Comparison of ENCODE assay signal across 19 cellular contexts in genomic region chr9:109981091-109981490, GRCh38.
"Had no signal": no experiment of that assay in that cellular context is flagged by ENCODE, and none has a peak within 500 bp of the region (broad histone marks: within the 10 kb centered on the region; RNA-seq: fewer than 3 reads in every experiment).

No MANE protein-coding gene starts in this region.

- H3K9me3 ChIP-seq: colonic mucosa, heart right ventricle, left ventricle myocardium inferior, lower lobe of right lung, prostate gland, right lobe of liver, tibial artery, upper lobe of left lung, vagina had no signal

- DNase-seq: colonic mucosa; effector CD4-positive, alpha-beta T cell; foreskin melanocyte; heart right ventricle; hypothalamus; left ventricle myocardium inferior; lower lobe of right lung; mesendoderm; naive B cell; retina; right lobe of liver; stimulated activated CD4-positive, alpha-beta T cell treated with anti-CD3 and anti-CD28 coated beads, Interleukin-4, amount 100 ng/mL, for 1 hour; stimulated activated CD8-positive, alpha-beta memory T cell treated with anti-CD3 and anti-CD28 coated beads, Interleukin-4, amount 100 ng/mL, for 48 hours; tibial artery; upper lobe of left lung had no signal

- H3K4me3 ChIP-seq: colonic mucosa, heart right ventricle, left ventricle myocardium inferior, lower lobe of right lung, prostate gland, right lobe of liver, tibial artery, upper lobe of left lung, vagina had no signal

- H3K4me1 ChIP-seq: colonic mucosa, lower lobe of right lung, parathyroid adenoma, prostate gland, upper lobe of left lung, vagina had no signal

- H3K36me3 ChIP-seq: colonic mucosa, heart right ventricle, left ventricle myocardium inferior, lower lobe of right lung, prostate gland, right lobe of liver, tibial artery, upper lobe of left lung, vagina had no signal

- H3K27me3 ChIP-seq: colonic mucosa, heart right ventricle, right lobe of liver, tibial artery, upper lobe of left lung, vagina had no signal

- ATAC-seq: heart right ventricle; lower lobe of right lung; right lobe of liver; stimulated activated effector memory CD8-positive, alpha-beta T cell treated with anti-CD3 and anti-CD28 coated beads, Interleukin-12 subunit alpha, Interleukin-12 subunit beta, amount 100 ng/mL, for 72 hours had no signal
